In genomic region chr1:26012862-26013261, GRCh38 we compare ENCODE assay signal across 1 cellular context.
TF ChIP-seq lines count a peak whose summit lies in the region.

No MANE protein-coding gene starts in this region.

TF ChIP-seq in H1, 55 proteins besides CTCF, POLR2A, EP300 and RAD21:
- TF ChIP-seq BACH1 (IDR thresholded peaks at IDR 0.05; ENCODE audit: low read length) (no peak), SP2 (IDR thresholded peaks at IDR 0.05; ENCODE audit: low read length) (no peak), HDAC6 (IDR thresholded peaks at IDR 0.05; ENCODE audit: low read depth, low read length) (no peak), JUN (IDR thresholded peaks at IDR 0.05; ENCODE audit: low read depth, low read length) (no peak), YY1 (IDR thresholded peaks at IDR 0.05; ENCODE audit: low read depth, low read length) (no peak), SIX5 (IDR thresholded peaks at IDR 0.05; ENCODE audit: low read depth, low read length) (no peak), MAFK (IDR thresholded peaks at IDR 0.05; ENCODE audit: low read depth, low read length) (no peak), SUZ12 (IDR thresholded peaks at IDR 0.05; ENCODE audit: low read length) (no peak), TEAD4 (IDR thresholded peaks at IDR 0.05; ENCODE audit: low read depth, low read length) (no peak), ASH2L (IDR thresholded peaks at IDR 0.05; ENCODE audit: low read length) (no peak), BRCA1 (IDR thresholded peaks at IDR 0.05; ENCODE audit: low read depth, low read length) (no peak), RBBP5 (IDR thresholded peaks at IDR 0.05; ENCODE audit: borderline replicate concordance, low read depth, low read length) (no peak), CREB1 (IDR thresholded peaks at IDR 0.05) (no peak), CHD1 (IDR thresholded peaks at IDR 0.05; ENCODE audit: low read depth, low read length) (no peak)
